ENCODE assay signal across 8 cellular contexts in genomic region chr14:21098134-21098891, GRCh38. TPM values are rescaled to one million over a fixed set of nuclear protein-coding genes. Genes with fewer than 3 reads are reported as not detected.
DNase-seq lines count a peak whose midpoint lies in the region; ATAC-seq and TF ChIP-seq lines count a peak whose summit lies in the region.

ZNF219 (minus strand) TSS chr14:21098655; CDS start chr14:21093591, 5,064 bp downstream.

- peak within 1 kb of the TSS; percentile 72 for H4K8ac ChIP-seq in mesenchymal stem cell (ENCODE audit: low read length)

- no peaks in the 10 kb centered on the region for H3K27me3 ChIP-seq in MG63
- H3K27me3 ChIP-seq in mesenchymal stem cell (ENCODE audit: control insufficient read depth in 1 of 2, insufficient read depth in 1 of 2, low read length in 2 of 2) = no peaks in the 10 kb centered on the region
- no peaks in the 10 kb centered on the region for H3K27me3 ChIP-seq in subcutaneous abdominal adipose tissue (ENCODE audit: control insufficient read depth in 5 of 5, insufficient read depth in 4 of 5, low read length in 5 of 5)

- H3K27ac ChIP-seq in mesenchymal stem cell (ENCODE audit: low read length, poor library complexity, severe bottlenecking) = peak within 1 kb of the TSS; percentile 88
- H3K27ac ChIP-seq in subcutaneous abdominal adipose tissue (ENCODE audit: low read depth, low read length) = peak within 1 kb of the TSS; percentile 89

- ATAC-seq in activated CD8-positive, alpha-beta T cell treated with anti-CD3 and anti-CD28 coated beads for 36 hours = peak; percentile 37
- no peak for ATAC-seq in GM21528 (IDR thresholded peaks at IDR 0.05; ENCODE audit: low FRiP score, unreplicated experiment)

- peak within 1 kb of the TSS; percentile 71 for H3K27ac Mint-ChIP-seq in activated CD8-positive, alpha-beta T cell treated with anti-CD3 and anti-CD28 coated beads for 36 hours

- 0% methylated on average over 17 of the region's 87 CpGs for WGBS in mesenchymal stem cell

- CTCF ChIA-PET in activated CD8-positive, alpha-beta T cell treated with anti-CD3 and anti-CD28 coated beads for 36 hours (lab: Charles Lee) = interaction anchor here (1.2 to 7.8 kb wide), 7 partner anchors 11 to 81 kb away, joined by 3 to 224 read pairs (median 8); partner anchors contain the start of genes ARHGEF40 and NDRG2

- DNase-seq in ELR (ENCODE audit: low read depth) = peak; percentile 34
- peak; percentile 65 for DNase-seq in MG63
- peak; percentile 34 for DNase-seq in activated CD8-positive, alpha-beta T cell treated with anti-CD3 and anti-CD28 coated beads for 36 hours
- peak; percentile 87 for DNase-seq in epithelial cell of esophagus (ENCODE audit: low read depth)
- DNase-seq in mesenchymal stem cell = peak; percentile 52
- DNase-seq in T1000 (lab: John Stamatoyannopoulos, UW) = no peak

- H3K4ac ChIP-seq in mesenchymal stem cell (ENCODE audit: low read depth in 1 of 2, low read length in 2 of 2) = peak within 1 kb of the TSS in 1 of 2 experiments; percentile 14

- H3K4me2 ChIP-seq in mesenchymal stem cell (ENCODE audit: low read length, poor library complexity, severe bottlenecking) = peak within 1 kb of the TSS; percentile 78

- H3K9me3 Mint-ChIP-seq in activated CD8-positive, alpha-beta T cell treated with anti-CD3 and anti-CD28 coated beads for 36 hours = no peaks in the 10 kb centered on the region

- peak within 1 kb of the TSS in 1 of 2 experiments; percentile 47 for H2BK12ac ChIP-seq in mesenchymal stem cell (ENCODE audit: low read length in 2 of 2)

- no peaks in the 10 kb centered on the region for H3K36me3 ChIP-seq in MG63
- H3K36me3 ChIP-seq in mesenchymal stem cell (ENCODE audit: control insufficient read depth in 1 of 2, insufficient read depth in 2 of 2, low read depth in 1 of 2, low read length in 2 of 2) = peaks cover under 1 to 1% of the 10 kb centered on the region in 2 experiments
- peaks cover 0 to 2% (median 0%) of the 10 kb centered on the region in 5 donors for H3K36me3 ChIP-seq in subcutaneous abdominal adipose tissue (ENCODE audit: control insufficient read depth in 5 of 5, insufficient read depth in 5 of 5, low read length in 5 of 5)

- no peak within 1 kb of the TSS for H4K91ac ChIP-seq in mesenchymal stem cell (ENCODE audit: low read length)

- H3K4me3 Mint-ChIP-seq in activated CD8-positive, alpha-beta T cell treated with anti-CD3 and anti-CD28 coated beads for 36 hours = peak within 1 kb of the TSS; percentile 80

- H3K4me1 ChIP-seq in mesenchymal stem cell (ENCODE audit: control insufficient read depth, insufficient read depth, low read depth, low read length) (peaks cover 26% of the 10 kb centered on the region), subcutaneous abdominal adipose tissue (ENCODE audit: control insufficient read depth in 5 of 5, insufficient read depth in 5 of 5, low read length in 5 of 5) (peaks cover 8 to 46% (median 35%) of the 10 kb centered on the region in 5 donors)

- H3K9ac ChIP-seq in mesenchymal stem cell (ENCODE audit: low read length) = peak within 1 kb of the TSS; percentile 92
- peak within 1 kb of the TSS; percentile 65 to 87 (median 81) for H3K9ac ChIP-seq in subcutaneous abdominal adipose tissue (ENCODE audit: low read length in 5 of 5)

- peaks cover 28% of the 10 kb centered on the region for H3K4me1 Mint-ChIP-seq in activated CD8-positive, alpha-beta T cell treated with anti-CD3 and anti-CD28 coated beads for 36 hours (ENCODE audit: low read depth)

- H3K18ac ChIP-seq in mesenchymal stem cell (ENCODE audit: low read depth in 1 of 2, low read length in 2 of 2) = peak within 1 kb of the TSS in 1 of 2 experiments; percentile 42

- no peak within 1 kb of the TSS for H3K14ac ChIP-seq in mesenchymal stem cell (ENCODE audit: low read length in 2 of 2)

- H2AFZ ChIP-seq in mesenchymal stem cell (ENCODE audit: low read depth, low read length) = peak within 1 kb of the TSS; percentile 42

- H3K9me3 ChIP-seq in MG63 = no peaks in the 10 kb centered on the region
- H3K9me3 ChIP-seq in mesenchymal stem cell (ENCODE audit: control insufficient read depth, low read length) = no peaks in the 10 kb centered on the region
- H3K9me3 ChIP-seq in subcutaneous abdominal adipose tissue (ENCODE audit: control insufficient read depth in 5 of 5, low read length in 5 of 5) = no peaks in the 10 kb centered on the region

- peak within 1 kb of the TSS; percentile 9 for H2AK5ac ChIP-seq in mesenchymal stem cell (ENCODE audit: low read length, severe bottlenecking)

- H2BK15ac ChIP-seq in mesenchymal stem cell (ENCODE audit: low read depth, poor library complexity, severe bottlenecking) = no peak within 1 kb of the TSS

- no peak within 1 kb of the TSS for H2BK5ac ChIP-seq in mesenchymal stem cell (ENCODE audit: low read depth, low read length, poor library complexity, severe bottlenecking)

- H3K36me3 Mint-ChIP-seq in activated CD8-positive, alpha-beta T cell treated with anti-CD3 and anti-CD28 coated beads for 36 hours (ENCODE audit: low read depth) = peaks cover under 1% of the 10 kb centered on the region

- POLR2A ChIA-PET in activated CD8-positive, alpha-beta T cell treated with anti-CD3 and anti-CD28 coated beads for 36 hours (lab: Charles Lee) = interaction anchor here (1.0 to 1.3 kb wide), 2 partner anchors 31 to 83 kb away, joined by 3 to 4 read pairs; no protein-coding TSS in a partner anchor

- H2BK120ac ChIP-seq in mesenchymal stem cell (ENCODE audit: low read depth, low read length) = peak within 1 kb of the TSS; percentile 49

- no peak within 1 kb of the TSS for H3K23ac ChIP-seq in mesenchymal stem cell (ENCODE audit: low read length in 2 of 2)

- no peaks in the 10 kb centered on the region for H3K27me3 Mint-ChIP-seq in activated CD8-positive, alpha-beta T cell treated with anti-CD3 and anti-CD28 coated beads for 36 hours

- TF ChIP-seq CTCF in activated CD8-positive, alpha-beta T cell treated with anti-CD3 and anti-CD28 coated beads for 36 hours (IDR thresholded peaks at IDR 0.05) = no peak
- no peak for TF ChIP-seq CTCF in epithelial cell of esophagus (IDR thresholded peaks at IDR 0.05; ENCODE audit: insufficient read depth, low read depth, low read length, missing control alignments)

- peak within 1 kb of the TSS; percentile 61 for H3K4me3 ChIP-seq in MG63
- H3K4me3 ChIP-seq in epithelial cell of esophagus (ENCODE audit: low read length) = peak within 1 kb of the TSS; percentile 72
- H3K4me3 ChIP-seq in mesenchymal stem cell (ENCODE audit: insufficient read depth in 1 of 2, low read depth in 1 of 2, low read length in 2 of 2) = peak within 1 kb of the TSS; percentile 62 to 84
- H3K4me3 ChIP-seq in subcutaneous abdominal adipose tissue (ENCODE audit: low read depth in 1 of 5, low read length in 5 of 5) = peak within 1 kb of the TSS; percentile 65 to 79 (median 71)

- H3K79me1 ChIP-seq in mesenchymal stem cell (replicated peaks; ENCODE audit: low read length, poor library complexity, severe bottlenecking) = peaks cover 12% of the 10 kb centered on the region

- intact Hi-C loops in activated CD8-positive, alpha-beta T cell treated with anti-CD3 and anti-CD28 coated beads for 36 hours (cut with micrococcal nuclease) = no loop called here

RNA-seq across cellular contexts. Expression of gene ZNF219, which starts in this region (rescaled TPM):
- total RNA-seq in MG63 (2014; rRNA removed; shearing (Covaris generic); ENCODE audit: low replicate concordance) = 14.4 and 33.3 TPM in 2 replicates
- total RNA-seq in activated CD8-positive, alpha-beta T cell treated with anti-CD3 and anti-CD28 coated beads for 36 hours = 1 to 10 TPM; 7.2 to 8.2 TPM
- 13.0 TPM for polyA plus RNA-seq in mesenchymal stem cell (2013, experiment 1 of 2)
- polyA plus RNA-seq in mesenchymal stem cell (2013, experiment 2 of 2) = 11.8 TPM
